Comparison of ENCODE assay signal across 8 cellular contexts in genomic region chrX:65668362-65669310, GRCh38. TPM values are rescaled to one million over a fixed set of nuclear protein-coding genes. Genes with fewer than 3 reads are reported as not detected.
DNase-seq lines count a peak whose midpoint lies in the region; ATAC-seq, FAIRE-seq and TF ChIP-seq lines count a peak whose summit lies in the region.

No MANE protein-coding gene starts in this region.

- H3K4me3 Mint-ChIP-seq in activated T-helper 17 cell treated with anti-CD3 and anti-CD28 coated beads, Interleukin-2, amount 50 U/mL, for 72 hours = peak overlapping the region; percentile 96
- peak overlapping the region; percentile 88 for H3K4me3 Mint-ChIP-seq in neural progenitor cell

- TF ChIP-seq POLR2A in upper lobe of left lung (IDR thresholded peaks at IDR 0.05) = peak in 2 of 4 donors; percentile 44 to 56

- no peaks in the 10 kb centered on the region for H3K27me3 Mint-ChIP-seq in activated T-helper 17 cell treated with anti-CD3 and anti-CD28 coated beads, Interleukin-2, amount 50 U/mL, for 72 hours
- H3K27me3 Mint-ChIP-seq in neural progenitor cell (ENCODE audit: insufficient read depth, low read depth) = no peaks in the 10 kb centered on the region

- H3K27me3 ChIP-seq in neural progenitor cell (no peaks in the 10 kb centered on the region), upper lobe of left lung (no peaks in the 10 kb centered on the region)

- no peak overlapping the region for H2AFZ ChIP-seq in neural progenitor cell (replicated peaks)

- H3K9ac ChIP-seq in neural progenitor cell = no peak overlapping the region

- peak overlapping the region; percentile 52 for H3K4me2 ChIP-seq in neural progenitor cell

- H3K4me1 ChIP-seq in neural progenitor cell (peaks cover 4% of the 10 kb centered on the region), upper lobe of left lung (peaks cover 4 to 41% (median 22%) of the 10 kb centered on the region in 4 donors)

- TF ChIP-seq CTCF in neural progenitor cell (IDR thresholded peaks at IDR 0.05) (no peak), upper lobe of left lung (IDR thresholded peaks at IDR 0.05) (no peak)

- peak; percentile 40 for ATAC-seq in HG02642 (IDR thresholded peaks at IDR 0.05; ENCODE audit: poor library complexity, unreplicated experiment)
- ATAC-seq in activated T-helper 17 cell treated with anti-CD3 and anti-CD28 coated beads, Interleukin-2, amount 50 U/mL, for 72 hours (replicated peaks) = peak; percentile 29
- ATAC-seq in upper lobe of left lung (ENCODE audit: low FRiP score in 2 of 2) = peak; percentile 72 to 87

- peak overlapping the region; percentile 59 for H3K4me3 ChIP-seq in neural progenitor cell
- H3K4me3 ChIP-seq in upper lobe of left lung = peak overlapping the region; percentile 48 to 82 (median 64)

- H3K36me3 Mint-ChIP-seq in activated T-helper 17 cell treated with anti-CD3 and anti-CD28 coated beads, Interleukin-2, amount 50 U/mL, for 72 hours (ENCODE audit: low read depth) = peaks cover 65% of the 10 kb centered on the region
- H3K36me3 Mint-ChIP-seq in neural progenitor cell = peaks cover 3% of the 10 kb centered on the region

- H3K36me3 ChIP-seq in neural progenitor cell = no peaks in the 10 kb centered on the region
- no peaks in the 10 kb centered on the region for H3K36me3 ChIP-seq in upper lobe of left lung

- no peaks in the 10 kb centered on the region for H3K9me3 ChIP-seq in neural progenitor cell (ENCODE audit: low read depth)
- no peaks in the 10 kb centered on the region for H3K9me3 ChIP-seq in upper lobe of left lung

- DNase-seq in G401 (ENCODE audit: low spot score) (peak; percentile 17), RCC 7860 (ENCODE audit: low spot score) (peak; percentile 53), fibroblast of the conjunctiva (ENCODE audit: low read depth) (peak; percentile 64), neural progenitor cell (ENCODE audit: low spot score) (peak; percentile 57), upper lobe of left lung (peak in 1 of 2 donors; percentile 83), HPDE6-E6E7 (ENCODE audit: extremely low spot score) (no peak)

- no peaks in the 10 kb centered on the region for H3K9me3 Mint-ChIP-seq in activated T-helper 17 cell treated with anti-CD3 and anti-CD28 coated beads, Interleukin-2, amount 50 U/mL, for 72 hours
- peaks cover 12% of the 10 kb centered on the region for H3K9me3 Mint-ChIP-seq in neural progenitor cell

- no peak for TF ChIP-seq EP300 in upper lobe of left lung (IDR thresholded peaks at IDR 0.05)

- FAIRE-seq in RCC 7860 (lab: Jason Lieb, UNC) = peak; percentile 76

- H3K27ac ChIP-seq in neural progenitor cell (peak overlapping the region; percentile 48), upper lobe of left lung (peak overlapping the region; percentile 92 to 99 (median 96))

- peaks cover 17% of the 10 kb centered on the region for H3K4me1 Mint-ChIP-seq in activated T-helper 17 cell treated with anti-CD3 and anti-CD28 coated beads, Interleukin-2, amount 50 U/mL, for 72 hours
- peaks cover 13% of the 10 kb centered on the region for H3K4me1 Mint-ChIP-seq in neural progenitor cell

- no peaks in the 10 kb centered on the region for H3F3A ChIP-seq in neural progenitor cell (ENCODE audit: low read depth)

- 0 to 36% methylated on average over 2 to 13 of the region's 13 CpGs for WGBS in upper lobe of left lung, 2 donors

- no peaks in the 10 kb centered on the region for H4K20me1 ChIP-seq in neural progenitor cell (ENCODE audit: low read depth)

- H3K79me2 ChIP-seq in neural progenitor cell (ENCODE audit: low read depth) = peaks cover 49% of the 10 kb centered on the region

- H3K27ac Mint-ChIP-seq in activated T-helper 17 cell treated with anti-CD3 and anti-CD28 coated beads, Interleukin-2, amount 50 U/mL, for 72 hours = peak overlapping the region; percentile 96
- H3K27ac Mint-ChIP-seq in neural progenitor cell = peak overlapping the region; percentile 95

- in situ Hi-C loops in G401 (cut with HindIII; ENCODE audit: low sequenced_read_pairs) = no loop called here

RNA-seq across cellular contexts. Expression of gene MSN, which starts 1.2 kb away (rescaled TPM):
- 87.3 and 122 TPM in 2 replicates for total RNA-seq in G401 (2014; rRNA removed; shearing (Covaris generic))
- 100 to 1,000 TPM; 436 to 440 TPM for total RNA-seq in activated T-helper 17 cell treated with anti-CD3 and anti-CD28 coated beads, Interleukin-2, amount 50 U/mL, for 72 hours
- total RNA-seq in neural progenitor cell (ENCODE audit: low replicate concordance) = 97.4 and 131 TPM in 2 replicates
- total RNA-seq in upper lobe of left lung = 100 to 1,000 TPM; 160 to 508 (median 380) TPM

Comparison
In these comparisons a context has a peak if more than half of its experiments do, and no peak if none do; other contexts are left out.
1. ATAC-seq: peak in every context shown above with its lines; median percentile 80 in upper lobe of left lung; 40 in HG02642; 29 in activated T-helper 17 cell treated with anti-CD3 and anti-CD28 coated beads, Interleukin-2, amount 50 U/mL, for 72 hours.